Comparison of ENCODE assay signal across 8 cellular contexts in the genomic region with DNA sequence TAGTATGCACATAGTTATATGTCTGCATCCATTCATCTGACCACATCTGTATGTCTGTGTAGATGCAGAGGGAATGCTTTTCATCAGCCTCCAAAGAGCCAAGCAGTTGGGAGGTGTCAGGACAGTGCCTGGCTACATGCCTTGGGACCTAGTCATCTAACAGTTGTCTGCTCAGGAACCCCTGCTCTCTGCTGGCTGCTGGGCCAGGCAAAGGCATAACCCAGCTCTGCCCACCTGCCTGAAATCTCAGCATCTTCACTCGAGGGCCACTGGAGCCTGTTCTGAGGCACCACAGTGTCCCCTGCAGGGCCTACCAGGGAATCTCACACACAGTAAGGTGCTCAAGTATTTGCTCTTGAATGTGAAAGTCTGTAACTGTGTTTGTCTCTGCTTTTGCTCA. TPM values are rescaled to one million over a fixed set of nuclear protein-coding genes. Genes with fewer than 3 reads are reported as not detected.
A peak's percentile ranks its signal among the peaks of the same experiment; 100 is the strongest.
DNase-seq lines count a peak whose midpoint lies in the region; ATAC-seq, FAIRE-seq and TF ChIP-seq lines count a peak whose summit lies in the region.

No MANE protein-coding gene starts in this region.

- H3K27me3 ChIP-seq in esophagus squamous epithelium: peaks cover 0 to 46% (median 0%) of the 10 kb centered on the region in 4 donors
- peaks cover 28% of the 10 kb centered on the region for H3K27me3 ChIP-seq in CD8-positive, alpha-beta memory T cell (ENCODE audit: insufficient read depth, low read length, poor library complexity, severe bottlenecking)

- DNase-seq in natural killer cell (no peak), OCI-M1 (lab: John Stamatoyannopoulos, UW) (peak; percentile 19), esophagus squamous epithelium (lab: John Stamatoyannopoulos, UW) (no peak), urothelium cell line (ENCODE audit: low spot score) (peak; percentile 68), midbrain (lab: John Stamatoyannopoulos, UW) (no peak), GM12892 (ENCODE audit: insufficient read length) (no peak)
- no peak for DNase-seq in natural killer cell treated with Interleukin-12 subunit alpha and Interleukin-12 subunit beta and Interleukin-15 and Interleukin-18, amount 100 ng/mL, for 72 hours (ENCODE audit: low spot score)
- no peak for DNase-seq in CD8-positive, alpha-beta memory T cell

- H3K9me3 ChIP-seq in esophagus squamous epithelium: no peaks in the 10 kb centered on the region
- no peaks in the 10 kb centered on the region for H3K9me3 ChIP-seq in CD8-positive, alpha-beta memory T cell (ENCODE audit: low read length)

- H3K9me3 Mint-ChIP-seq in natural killer cell: no peaks in the 10 kb centered on the region
- H3K9me3 Mint-ChIP-seq in natural killer cell treated with Interleukin-12 subunit alpha and Interleukin-12 subunit beta and Interleukin-15 and Interleukin-18, amount 100 ng/mL, for 72 hours: no peaks in the 10 kb centered on the region
- H3K9me3 Mint-ChIP-seq in CD8-positive, alpha-beta memory T cell: no peaks in the 10 kb centered on the region

- 0 to 17% methylated on average over 1 of the region's 1 CpG for WGBS in esophagus squamous epithelium, 2 donors

- ATAC-seq in natural killer cell: peak; percentile 22 to 49 (median 36)
- no peak for ATAC-seq in natural killer cell treated with Interleukin-12 subunit alpha and Interleukin-12 subunit beta and Interleukin-15 and Interleukin-18, amount 100 ng/mL, for 72 hours

- no peaks in the 10 kb centered on the region for H3K4me1 Mint-ChIP-seq in natural killer cell
- peaks cover 0 to 4% of the 10 kb centered on the region in 2 donors for H3K4me1 Mint-ChIP-seq in natural killer cell treated with Interleukin-12 subunit alpha and Interleukin-12 subunit beta and Interleukin-15 and Interleukin-18, amount 100 ng/mL, for 72 hours (ENCODE audit: low read depth in 2 of 2)
- peaks cover 8 to 18% (median 10%) of the 10 kb centered on the region in 3 donors for H3K4me1 Mint-ChIP-seq in CD8-positive, alpha-beta memory T cell

- no peaks in the 10 kb centered on the region for H3K36me3 ChIP-seq in esophagus squamous epithelium
- no peaks in the 10 kb centered on the region for H3K36me3 ChIP-seq in CD8-positive, alpha-beta memory T cell (ENCODE audit: insufficient read depth, low read length)

- TF ChIP-seq POLR2A in esophagus squamous epithelium (IDR thresholded peaks at IDR 0.05) (no peak), GM12892 (IDR thresholded peaks at IDR 0.05; ENCODE audit: low read depth, low read length) (no peak)

- intact Hi-C loops in natural killer cell (cut with micrococcal nuclease) (no loop called here), esophagus squamous epithelium (cut with DNase I) (no loop called here)

- H3K4me3 Mint-ChIP-seq in natural killer cell: no peak overlapping the region
- H3K4me3 Mint-ChIP-seq in natural killer cell treated with Interleukin-12 subunit alpha and Interleukin-12 subunit beta and Interleukin-15 and Interleukin-18, amount 100 ng/mL, for 72 hours: no peak overlapping the region
- H3K4me3 Mint-ChIP-seq in CD8-positive, alpha-beta memory T cell: peak overlapping the region in 1 of 7 donors; percentile 48

- FAIRE-seq in urothelium cell line (lab: Jason Lieb, UNC): no peak
- no peak for FAIRE-seq in GM12892 (lab: Jason Lieb, UNC)

- H3K27me3 Mint-ChIP-seq in natural killer cell (ENCODE audit: low read depth in 2 of 2): peaks cover 15 to 16% of the 10 kb centered on the region in 2 donors
- H3K27me3 Mint-ChIP-seq in natural killer cell treated with Interleukin-12 subunit alpha and Interleukin-12 subunit beta and Interleukin-15 and Interleukin-18, amount 100 ng/mL, for 72 hours: peaks cover 15 to 21% of the 10 kb centered on the region in 2 donors
- H3K27me3 Mint-ChIP-seq in CD8-positive, alpha-beta memory T cell: peaks cover 25 to 31% of the 10 kb centered on the region in 2 donors

- no peaks in the 10 kb centered on the region for H3K36me3 Mint-ChIP-seq in natural killer cell
- no peaks in the 10 kb centered on the region for H3K36me3 Mint-ChIP-seq in natural killer cell treated with Interleukin-12 subunit alpha and Interleukin-12 subunit beta and Interleukin-15 and Interleukin-18, amount 100 ng/mL, for 72 hours
- no peaks in the 10 kb centered on the region for H3K36me3 Mint-ChIP-seq in CD8-positive, alpha-beta memory T cell

- CTCF ChIA-PET in CD8-positive, alpha-beta memory T cell (lab: Charles Lee): interaction anchor here (1.4 to 3.6 kb wide), 3 partner anchors 443 to 486 kb away, joined by 3 to 11 read pairs (median 4); no protein-coding TSS in a partner anchor

- H3K27ac ChIP-seq in esophagus squamous epithelium: no peak overlapping the region
- H3K27ac ChIP-seq in CD8-positive, alpha-beta memory T cell (ENCODE audit: low read depth, low read length): no peak overlapping the region

- no peak for TF ChIP-seq CTCF in natural killer cell (IDR thresholded peaks at IDR 0.05)
- TF ChIP-seq CTCF in esophagus squamous epithelium (IDR thresholded peaks at IDR 0.05): peak in 4 of 6 experiments; percentile 4 to 56 (median 17)

- H3K4me1 ChIP-seq in esophagus squamous epithelium: peaks cover 6 to 15% (median 12%) of the 10 kb centered on the region in 3 donors
- peaks cover 8% of the 10 kb centered on the region for H3K4me1 ChIP-seq in CD8-positive, alpha-beta memory T cell (ENCODE audit: insufficient read depth, low read length)

- H3K4me3 ChIP-seq in esophagus squamous epithelium: no peak overlapping the region
- no peak overlapping the region for H3K4me3 ChIP-seq in CD8-positive, alpha-beta memory T cell (ENCODE audit: low read length)

- POLR2A ChIA-PET in CD8-positive, alpha-beta memory T cell (lab: Charles Lee): no interaction called here

- no peak overlapping the region for H3K27ac Mint-ChIP-seq in natural killer cell
- H3K27ac Mint-ChIP-seq in natural killer cell treated with Interleukin-12 subunit alpha and Interleukin-12 subunit beta and Interleukin-15 and Interleukin-18, amount 100 ng/mL, for 72 hours: no peak overlapping the region
- peak overlapping the region in 1 of 8 donors; percentile 17 for H3K27ac Mint-ChIP-seq in CD8-positive, alpha-beta memory T cell

RNA-seq across cellular contexts. Expression of a gene that starts 3.7 kb away (rescaled TPM):
- total RNA-seq in natural killer cell (not detected), esophagus squamous epithelium (not detected)
- not detected for total RNA-seq in natural killer cell treated with Interleukin-12 subunit alpha and Interleukin-12 subunit beta and Interleukin-15 and Interleukin-18, amount 100 ng/mL, for 72 hours
- total RNA-seq in CD8-positive, alpha-beta memory T cell: not detected
- polyA plus RNA-seq in CD8-positive, alpha-beta memory T cell: not detected
- not detected for polyA plus RNA-seq in GM12892 (2012; ENCODE audit: missing spikeins)

RNA-seq across cellular contexts. Expression of a gene that starts 8.8 kb away (rescaled TPM):
- total RNA-seq in natural killer cell (10 to 100 TPM; 17.1 to 23.5 (median 17.1) TPM), esophagus squamous epithelium (10 to 100 TPM; 14.0 to 17.6 (median 16.0) TPM)
- 10 to 100 TPM; 28.9 to 63.1 TPM for total RNA-seq in natural killer cell treated with Interleukin-12 subunit alpha and Interleukin-12 subunit beta and Interleukin-15 and Interleukin-18, amount 100 ng/mL, for 72 hours
- total RNA-seq in CD8-positive, alpha-beta memory T cell: 10 to 100 TPM; 65.5 to 68.9 TPM
- polyA plus RNA-seq in CD8-positive, alpha-beta memory T cell: 48.6 TPM
- polyA plus RNA-seq in GM12892 (2012; ENCODE audit: missing spikeins): 22.3 TPM

RNA-seq across cellular contexts. Expression of a gene that starts 24.8 kb away (rescaled TPM):
- total RNA-seq in natural killer cell (10 to 100 TPM; 21.9 to 35.4 (median 32.4) TPM), esophagus squamous epithelium (10 to 100 TPM; 15.4 to 22.5 (median 17.6) TPM)
- total RNA-seq in natural killer cell treated with Interleukin-12 subunit alpha and Interleukin-12 subunit beta and Interleukin-15 and Interleukin-18, amount 100 ng/mL, for 72 hours: 10 to 100 TPM; 31.0 to 42.5 TPM
- 10 to 100 TPM; 28.0 to 28.3 TPM for total RNA-seq in CD8-positive, alpha-beta memory T cell
- 31.0 TPM for polyA plus RNA-seq in CD8-positive, alpha-beta memory T cell
- 4.2 TPM for polyA plus RNA-seq in GM12892 (2012; ENCODE audit: missing spikeins)

RNA-seq across cellular contexts. Expression of a gene that starts 48.3 kb away (rescaled TPM):
- not detected for total RNA-seq in natural killer cell
- not detected for total RNA-seq in natural killer cell treated with Interleukin-12 subunit alpha and Interleukin-12 subunit beta and Interleukin-15 and Interleukin-18, amount 100 ng/mL, for 72 hours
- total RNA-seq in esophagus squamous epithelium: 1 to 10 TPM in 3 of 4 donors, under 1 TPM in 1; 0.82 to 3.8 (median 2.3) TPM
- total RNA-seq in CD8-positive, alpha-beta memory T cell: under 1 TPM; 0.35 to 0.66 TPM
- not detected for polyA plus RNA-seq in CD8-positive, alpha-beta memory T cell
- not detected for polyA plus RNA-seq in GM12892 (2012; ENCODE audit: missing spikeins)

Comparison
In these comparisons a context has a peak if more than half of its experiments do, and no peak if none do; other contexts are left out.
1. ATAC-seq: peak in natural killer cell (3 of 3); none in natural killer cell treated with Interleukin-12 subunit alpha and Interleukin-12 subunit beta and Interleukin-15 and Interleukin-18, amount 100 ng/mL, for 72 hours (0 of 2).
2. DNase-seq: peak in OCI-M1 (single experiment) and urothelium cell line (single experiment); none in natural killer cell (single experiment), natural killer cell treated with Interleukin-12 subunit alpha and Interleukin-12 subunit beta and Interleukin-15 and Interleukin-18, amount 100 ng/mL, for 72 hours (single experiment), esophagus squamous epithelium (single experiment), midbrain (single experiment), CD8-positive, alpha-beta memory T cell (0 of 5) and GM12892 (single experiment).